ENCODE assay signal across 10 cellular contexts in the genomic region with DNA sequence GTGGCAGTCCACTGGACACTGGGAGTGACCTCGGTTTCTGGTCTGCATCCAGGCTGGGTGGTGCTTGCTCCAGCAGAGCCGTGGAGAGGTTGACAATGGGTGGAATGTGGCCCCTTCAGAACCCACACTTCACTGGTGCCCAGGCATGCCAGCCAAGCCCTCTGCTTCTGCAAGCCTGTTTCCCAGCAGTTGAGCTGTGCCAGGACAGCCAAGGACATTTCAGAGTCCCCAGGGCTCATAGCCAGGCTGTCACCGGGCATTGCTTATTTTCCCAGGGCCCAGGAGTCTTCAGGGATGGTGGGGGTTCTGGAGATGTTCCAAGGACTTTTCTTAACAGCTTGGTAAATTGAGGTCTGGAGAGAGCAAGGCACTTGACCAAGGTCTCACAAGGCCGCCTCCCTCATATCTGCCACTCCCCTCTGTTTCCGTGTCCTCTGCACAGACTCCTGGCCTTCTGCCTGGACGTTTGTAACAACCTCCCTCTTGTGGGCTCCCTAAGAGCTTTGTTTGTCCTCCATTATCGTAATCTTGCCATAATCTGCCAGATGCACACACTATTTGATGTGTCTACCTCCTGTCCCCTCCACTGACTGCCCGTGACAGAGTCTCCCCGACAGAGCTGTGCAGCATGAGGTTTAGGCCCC. TPM values are rescaled to one million over a fixed set of nuclear protein-coding genes. Genes with fewer than 3 reads are reported as not detected.
A peak's percentile ranks its signal among the peaks of the same experiment; 100 is the strongest.
DNase-seq lines count a peak whose midpoint lies in the region; TF ChIP-seq lines count a peak whose summit lies in the region.
"Had no signal": no experiment of that assay in that cellular context is flagged by ENCODE, and none has a peak within 500 bp of the region (broad histone marks: within the 10 kb centered on the region; RNA-seq: fewer than 3 reads in every experiment).

No MANE protein-coding gene starts in this region.

- DNase-seq in Ammon's horn (ENCODE audit: low spot score) (peak; percentile 83), RWPE1 (ENCODE audit: low spot score) (no peak), fibroblast of mammary gland (ENCODE audit: low read depth) (peak; percentile 51), nucleus accumbens (lab: John Stamatoyannopoulos, UW) (peak in 48 of 56 donors; percentile 35 to 87 (median 65)), mesenteric fat pad (ENCODE audit: low spot score) (no peak), NOMO-1 treated with DMSO at 0.1 percent for 48 hours (lab: John Stamatoyannopoulos, UW; ENCODE audit: unreplicated experiment) (no peak), cerebellar cortex (ENCODE audit: low spot score) (no peak), NCI-H187 (lab: John Stamatoyannopoulos, UW) (no peak)
- DNase-seq: activated CD8-positive, alpha-beta memory T cell treated with anti-CD3 and anti-CD28 coated beads, Interleukin-2, amount 50 U/mL, for 48 hours; glutamatergic neuron had no signal

- CTCF ChIA-PET in RWPE1 (lab: Yijun Ruan, JAX) = interaction anchor here (0.5 to 0.8 kb wide), 3 partner anchors 15 to 666 kb away, joined by 3 read pairs; no protein-coding TSS in a partner anchor

- peak overlapping the region; percentile 97 for H3K27ac ChIP-seq in RWPE1

- no peak for TF ChIP-seq CTCF in RWPE1 (conservative IDR thresholded peaks at IDR 0.05; ENCODE audit: low read depth)
- TF ChIP-seq CTCF in fibroblast of mammary gland (conservative IDR thresholded peaks at IDR 0.05; ENCODE audit: control insufficient read depth, insufficient read depth, low read depth, low read length) = no peak

- no peak overlapping the region for H3K4me3 ChIP-seq in fibroblast of mammary gland (ENCODE audit: control insufficient read depth, low read depth, low read length)

- POLR2A ChIA-PET in RWPE1 (lab: Yijun Ruan, JAX; ENCODE audit: low non-redundant PET) = interaction anchor here (0.6 kb wide), 1 partner anchor 17 kb away, joined by 3 read pairs; no protein-coding TSS in a partner anchor

RNA-seq across cellular contexts. Expression of a gene that starts 3.8 kb away (rescaled TPM):
- total RNA-seq in mesenteric fat pad = 110 TPM

RNA-seq across cellular contexts. Expression of a gene that starts 54.6 kb away (rescaled TPM):
- 1,447 TPM for total RNA-seq in mesenteric fat pad

Comparison
In these comparisons a context has a peak if more than half of its experiments do, and no peak if none do; other contexts are left out.
1. DNase-seq: peak in Ammon's horn (single experiment), fibroblast of mammary gland (single experiment) and nucleus accumbens (48 of 56); none in RWPE1 (single experiment), mesenteric fat pad (single experiment), NOMO-1 treated with DMSO at 0.1 percent for 48 hours (single experiment), cerebellar cortex (single experiment) and NCI-H187 (0 of 2).